1 cellular context compared by ENCODE assay signal in the genomic region with DNA sequence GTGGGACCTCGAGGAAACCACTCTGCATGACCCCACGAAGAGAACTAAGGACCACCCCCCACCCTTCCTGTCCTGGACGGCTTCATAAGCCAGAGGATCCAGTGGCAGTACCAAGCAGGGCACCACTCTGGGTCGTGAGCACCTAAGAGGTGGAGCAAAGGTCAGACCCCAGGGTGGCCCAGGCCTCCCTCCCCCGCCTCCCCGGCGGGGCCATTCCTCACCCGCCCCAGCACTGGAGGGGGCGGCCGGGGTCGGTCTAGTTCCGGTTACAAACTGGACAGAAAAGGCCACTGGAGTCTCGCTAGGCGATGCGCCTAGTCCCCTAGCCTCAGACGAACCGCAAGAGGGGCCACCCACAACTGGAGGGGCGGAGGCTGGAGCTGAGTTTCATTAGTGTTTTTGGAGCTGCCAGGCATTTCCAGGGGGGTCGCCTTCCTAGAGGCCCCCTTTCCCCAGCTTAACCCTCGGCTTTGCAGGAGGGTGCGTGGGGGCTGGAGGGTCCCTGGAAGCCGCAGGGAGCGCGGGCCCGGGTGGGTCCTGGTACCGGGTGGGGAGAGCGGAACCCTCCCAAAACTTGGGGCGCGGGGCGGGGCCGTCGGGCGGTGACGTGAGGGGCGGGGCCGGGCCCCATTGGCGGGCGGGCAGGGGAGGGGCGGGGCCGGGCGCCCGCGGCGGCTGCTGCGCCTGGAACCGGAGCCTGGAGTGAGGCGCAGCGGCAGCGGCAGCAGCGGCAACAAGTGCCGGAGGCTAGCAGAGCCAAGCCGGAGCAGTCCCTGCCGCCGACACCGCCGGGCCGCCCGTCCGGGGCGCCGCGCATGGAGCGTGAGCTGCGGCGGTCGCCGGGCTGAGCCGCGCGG.
A peak's percentile ranks its signal among the peaks of the same experiment; 100 is the strongest.
TF ChIP-seq lines count a peak whose summit lies in the region.

Gene B3GNT2 (plus strand): TSS at position 695 of the 857 bp plus-strand sequence. CDS start 26,106 bp downstream, outside the sequence.

TF ChIP-seq in HEK293, 187 proteins besides CTCF, POLR2A, EP300 and RAD21 (continued from another document and continues in another):
- TF ChIP-seq BCL11A (tag by site-specific recombination; IDR thresholded peaks at IDR 0.05; ENCODE audit: low read depth), result no peak
- no peak for TF ChIP-seq ZNF146 (tag by site-specific recombination; IDR thresholded peaks at IDR 0.05)
- no peak for TF ChIP-seq ZNF416 (tag by site-specific recombination; IDR thresholded peaks at IDR 0.05)
- TF ChIP-seq REST (tag by site-specific recombination; IDR thresholded peaks at IDR 0.05), result no peak
- TF ChIP-seq GLI4 (tag by site-specific recombination; IDR thresholded peaks at IDR 0.05), result no peak
- no peak for TF ChIP-seq ZNF114 (tag by site-specific recombination; IDR thresholded peaks at IDR 0.05)
- no peak for TF ChIP-seq ZNF266 (tag by site-specific recombination; IDR thresholded peaks at IDR 0.05; ENCODE audit: low read depth)
- TF ChIP-seq ZNF548 (tag by site-specific recombination; IDR thresholded peaks at IDR 0.05), result no peak
- no peak for TF ChIP-seq ZNF24 (tag by site-specific recombination; IDR thresholded peaks at IDR 0.05)
- TF ChIP-seq ZBTB10 (tag by site-specific recombination; IDR thresholded peaks at IDR 0.05), result peak; percentile 63; the same call in 1 of the 2 replicates
- TF ChIP-seq ZNF645 (tag by site-specific recombination; IDR thresholded peaks at IDR 0.05), result no peak
- TF ChIP-seq ZNF292 (tag by site-specific recombination; IDR thresholded peaks at IDR 0.05; ENCODE audit: borderline replicate concordance, low read depth), result no peak
- TF ChIP-seq BCL6B (tag by site-specific recombination; IDR thresholded peaks at IDR 0.05), result no peak
- TF ChIP-seq ZNF362 (tag by site-specific recombination; IDR thresholded peaks at IDR 0.05), result no peak
- no peak for TF ChIP-seq ZNF843 (tag by site-specific recombination; IDR thresholded peaks at IDR 0.05)
- TF ChIP-seq, protein P1, sequence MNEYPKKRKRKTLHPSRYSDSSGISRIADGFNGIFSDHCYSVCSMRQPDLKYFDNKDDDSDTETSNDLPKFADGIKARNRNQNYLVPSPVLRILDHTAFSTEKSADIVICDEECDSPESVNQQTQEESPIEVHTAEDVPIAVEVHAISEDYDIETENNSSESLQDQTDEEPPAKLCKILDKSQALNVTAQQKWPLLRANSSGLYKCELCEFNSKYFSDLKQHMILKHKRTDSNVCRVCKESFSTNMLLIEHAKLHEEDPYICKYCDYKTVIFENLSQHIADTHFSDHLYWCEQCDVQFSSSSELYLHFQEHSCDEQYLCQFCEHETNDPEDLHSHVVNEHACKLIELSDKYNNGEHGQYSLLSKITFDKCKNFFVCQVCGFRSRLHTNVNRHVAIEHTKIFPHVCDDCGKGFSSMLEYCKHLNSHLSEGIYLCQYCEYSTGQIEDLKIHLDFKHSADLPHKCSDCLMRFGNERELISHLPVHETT (tag by site-specific recombination; IDR thresholded peaks at IDR 0.05), result no peak
- no peak for TF ChIP-seq ZNF670 (tag by site-specific recombination; IDR thresholded peaks at IDR 0.05; ENCODE audit: low read depth)
- no peak for TF ChIP-seq ZNF600 (tag by site-specific recombination; IDR thresholded peaks at IDR 0.05)
- no peak for TF ChIP-seq ZNF677 (tag by site-specific recombination; IDR thresholded peaks at IDR 0.05)
- TF ChIP-seq ZNF391 (tag by site-specific recombination; IDR thresholded peaks at IDR 0.05; ENCODE audit: borderline replicate concordance, low read depth), result no peak
- no peak for TF ChIP-seq ZNF26 (tag by site-specific recombination; IDR thresholded peaks at IDR 0.05)
- no peak for TF ChIP-seq ZNF10 (tag by site-specific recombination; IDR thresholded peaks at IDR 0.05)
- TF ChIP-seq, protein P2, sequence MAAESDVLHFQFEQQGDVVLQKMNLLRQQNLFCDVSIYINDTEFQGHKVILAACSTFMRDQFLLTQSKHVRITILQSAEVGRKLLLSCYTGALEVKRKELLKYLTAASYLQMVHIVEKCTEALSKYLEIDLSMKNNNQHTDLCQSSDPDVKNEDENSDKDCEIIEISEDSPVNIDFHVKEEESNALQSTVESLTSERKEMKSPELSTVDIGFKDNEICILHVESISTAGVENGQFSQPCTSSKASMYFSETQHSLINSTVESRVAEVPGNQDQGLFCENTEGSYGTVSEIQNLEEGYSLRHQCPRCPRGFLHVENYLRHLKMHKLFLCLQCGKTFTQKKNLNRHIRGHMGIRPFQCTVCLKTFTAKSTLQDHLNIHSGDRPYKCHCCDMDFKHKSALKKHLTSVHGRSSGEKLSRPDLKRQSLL (tag by site-specific recombination; IDR thresholded peaks at IDR 0.05), result no peak
- no peak for TF ChIP-seq TSHZ1 (tag by site-specific recombination; IDR thresholded peaks at IDR 0.05; ENCODE audit: borderline replicate concordance)
- TF ChIP-seq SP2 (tag by site-specific recombination; IDR thresholded peaks at IDR 0.05), result peak; percentile 19
- no peak for TF ChIP-seq ZBTB8A (tag by site-specific recombination; IDR thresholded peaks at IDR 0.05)
- TF ChIP-seq SP7 (tag by site-specific recombination; IDR thresholded peaks at IDR 0.05), result 0 out of 2 replicates have a peak, but pooled peaks have one; percentile 23
- no peak for TF ChIP-seq ZNF830 (tag by site-specific recombination; IDR thresholded peaks at IDR 0.05; ENCODE audit: low read depth)
- TF ChIP-seq ZBTB44 (tag by site-specific recombination; IDR thresholded peaks at IDR 0.05), result 0 out of 2 replicates have a peak, but pooled peaks have one; percentile 51
- no peak for TF ChIP-seq KLF16 (tag by site-specific recombination; IDR thresholded peaks at IDR 0.05)
